Comparison of ENCODE assay signal across 1 cellular context in genomic region chr11:130043575-130043974, GRCh38.
A peak's percentile ranks its signal among the peaks of the same experiment; 100 is the strongest.
TF ChIP-seq lines count a peak whose summit lies in the region.

No MANE protein-coding gene starts in this region.

TF ChIP-seq in K562, 482 proteins besides CTCF, POLR2A, EP300 and RAD21:
- no peak for TF ChIP-seq EZH2 (IDR thresholded peaks at IDR 0.05; ENCODE audit: borderline replicate concordance, low read depth, low read length)
- 0 out of 2 replicates have a peak, but pooled peaks have one; percentile 11 for TF ChIP-seq SPI1 (IDR thresholded peaks at IDR 0.05; ENCODE audit: borderline replicate concordance, low read depth, low read length)
- TF ChIP-seq ZNF184 (CRISPR knock-in tag; IDR thresholded peaks at IDR 0.05): no peak
- no peak for TF ChIP-seq RERE (CRISPR knock-in tag; IDR thresholded peaks at IDR 0.05; ENCODE audit: borderline replicate concordance)
